Comparison of ENCODE assay signal across 1 cellular context in genomic region chr5:65924366-65925093, GRCh38.
A peak's percentile ranks its signal among the peaks of the same experiment; 100 is the strongest.
TF ChIP-seq lines count a peak whose summit lies in the region.

No MANE protein-coding gene starts in this region.

TF ChIP-seq in HepG2, 621 proteins besides CTCF, POLR2A, EP300 and RAD21 (continued from another document and continues in another):
- TF ChIP-seq ZBTB14 (CRISPR knock-in tag; IDR thresholded peaks at IDR 0.05): no peak
- no peak for TF ChIP-seq ZNF576 (CRISPR knock-in tag; IDR thresholded peaks at IDR 0.05)
- TF ChIP-seq ZNF704 (CRISPR knock-in tag; IDR thresholded peaks at IDR 0.05; ENCODE audit: borderline replicate concordance): peak; percentile 42; the same call in 1 of the 2 replicates
- no peak for TF ChIP-seq MYC (CRISPR knock-in tag; IDR thresholded peaks at IDR 0.05; ENCODE audit: borderline replicate concordance)
- no peak for TF ChIP-seq RELA (CRISPR knock-in tag; IDR thresholded peaks at IDR 0.05)
- TF ChIP-seq ZNF766 (CRISPR knock-in tag; IDR thresholded peaks at IDR 0.05; ENCODE audit: borderline replicate concordance): no peak
- TF ChIP-seq MYNN (CRISPR knock-in tag; IDR thresholded peaks at IDR 0.05; ENCODE audit: low read depth): no peak
- 0 out of 2 replicates have a peak, but pooled peaks have one; percentile 7 for TF ChIP-seq ZIK1 (CRISPR knock-in tag; IDR thresholded peaks at IDR 0.05; ENCODE audit: borderline replicate concordance, low read depth)
- TF ChIP-seq USF2 (IDR thresholded peaks at IDR 0.05; ENCODE audit: low read depth, low read length): no peak
- TF ChIP-seq USF2 (CRISPR knock-in tag; IDR thresholded peaks at IDR 0.05; ENCODE audit: borderline replicate concordance): no peak
- TF ChIP-seq ZNF562 (CRISPR knock-in tag; IDR thresholded peaks at IDR 0.05; ENCODE audit: borderline replicate concordance): no peak
- 0 out of 2 replicates have a peak, but pooled peaks have one; percentile 72 for TF ChIP-seq MYPOP (CRISPR knock-in tag; IDR thresholded peaks at IDR 0.05)
- TF ChIP-seq SIX4 (CRISPR knock-in tag; IDR thresholded peaks at IDR 0.05): no peak
- TF ChIP-seq ZSCAN29 (CRISPR knock-in tag; conservative IDR thresholded peaks at IDR 0.05): no peak
- no peak for TF ChIP-seq ZNF737 (CRISPR knock-in tag; IDR thresholded peaks at IDR 0.05; ENCODE audit: borderline replicate concordance)
- no peak for TF ChIP-seq ZC3H4 (CRISPR knock-in tag; IDR thresholded peaks at IDR 0.05; ENCODE audit: borderline replicate concordance)
- no peak for TF ChIP-seq IKZF1 (IDR thresholded peaks at IDR 0.05)
- no peak for TF ChIP-seq NFKBIZ (CRISPR knock-in tag; IDR thresholded peaks at IDR 0.05)
- no peak for TF ChIP-seq PCBP1 (IDR thresholded peaks at IDR 0.05; ENCODE audit: borderline replicate concordance, low read depth, low read length)
- TF ChIP-seq ZNF3 (CRISPR knock-in tag; IDR thresholded peaks at IDR 0.05): no peak
- TF ChIP-seq ZNF24 (IDR thresholded peaks at IDR 0.05): no peak
- no peak for TF ChIP-seq MXD1 (CRISPR knock-in tag; IDR thresholded peaks at IDR 0.05)
- peak; percentile 83 for TF ChIP-seq HNRNPLL (IDR thresholded peaks at IDR 0.05; ENCODE audit: low read depth, low read length, poor library complexity, severe bottlenecking)
- no peak for TF ChIP-seq ZNF564 (CRISPR knock-in tag; IDR thresholded peaks at IDR 0.05)
- no peak for TF ChIP-seq TRIM22 (IDR thresholded peaks at IDR 0.05)
- TF ChIP-seq ZFP1 (CRISPR knock-in tag; IDR thresholded peaks at IDR 0.05): no peak
- TF ChIP-seq ZNF574 (CRISPR knock-in tag; IDR thresholded peaks at IDR 0.05): 0 out of 2 replicates have a peak, but pooled peaks have one; percentile 1
- TF ChIP-seq MBD4 (IDR thresholded peaks at IDR 0.05; ENCODE audit: borderline replicate concordance, low read length): no peak
- no peak for TF ChIP-seq ZFYVE20 (CRISPR knock-in tag; IDR thresholded peaks at IDR 0.05; ENCODE audit: borderline replicate concordance, low read depth)
- TF ChIP-seq SMAD9 (CRISPR knock-in tag; IDR thresholded peaks at IDR 0.05): no peak
- no peak for TF ChIP-seq ZNF556 (CRISPR knock-in tag; IDR thresholded peaks at IDR 0.05; ENCODE audit: borderline replicate concordance)
- 0 out of 2 replicates have a peak, but pooled peaks have one; percentile 73 for TF ChIP-seq ZNF598 (CRISPR knock-in tag; IDR thresholded peaks at IDR 0.05; ENCODE audit: borderline replicate concordance)
- 0 out of 2 replicates have a peak, but pooled peaks have one; percentile 32 for TF ChIP-seq TAF1 (CRISPR knock-in tag; IDR thresholded peaks at IDR 0.05)
- no peak for TF ChIP-seq ZNF510 (CRISPR knock-in tag; IDR thresholded peaks at IDR 0.05; ENCODE audit: low read depth)
- no peak for TF ChIP-seq SMAD3 (CRISPR knock-in tag; IDR thresholded peaks at IDR 0.05)
- no peak for TF ChIP-seq ZNF543 (CRISPR knock-in tag; IDR thresholded peaks at IDR 0.05)
- TF ChIP-seq PRPF4 (IDR thresholded peaks at IDR 0.05; ENCODE audit: low read depth, low read length, poor library complexity, severe bottlenecking): no peak
- no peak for TF ChIP-seq GRHL1 (CRISPR knock-in tag; conservative IDR thresholded peaks at IDR 0.05)
- TF ChIP-seq TMF1 (CRISPR knock-in tag; IDR thresholded peaks at IDR 0.05; ENCODE audit: low read depth): peak; percentile 19; the same call in 1 of the 2 replicates
- TF ChIP-seq ZFY (CRISPR knock-in tag; IDR thresholded peaks at IDR 0.05): no peak
- no peak for TF ChIP-seq NFE2L2 (IDR thresholded peaks at IDR 0.05; ENCODE audit: low read length)
- no peak for TF ChIP-seq ZNF496 (CRISPR knock-in tag; IDR thresholded peaks at IDR 0.05; ENCODE audit: insufficient replicate concordance)
- no peak for TF ChIP-seq AGO1 (IDR thresholded peaks at IDR 0.05; ENCODE audit: low read depth, low read length, poor library complexity, severe bottlenecking)
- no peak for TF ChIP-seq ZFAT (CRISPR knock-in tag; conservative IDR thresholded peaks at IDR 0.05)
- no peak for TF ChIP-seq HES4 (CRISPR knock-in tag; IDR thresholded peaks at IDR 0.05; ENCODE audit: borderline replicate concordance)
- TF ChIP-seq ZNF687 (CRISPR knock-in tag; IDR thresholded peaks at IDR 0.05): no peak
- TF ChIP-seq FOXK1 (CRISPR knock-in tag; IDR thresholded peaks at IDR 0.05; ENCODE audit: borderline replicate concordance, low read depth): no peak
- TF ChIP-seq ZNF839 (CRISPR knock-in tag; IDR thresholded peaks at IDR 0.05; ENCODE audit: borderline replicate concordance): no peak
- no peak for TF ChIP-seq BATF2 (CRISPR knock-in tag; IDR thresholded peaks at IDR 0.05)
- TF ChIP-seq NFE2 (CRISPR knock-in tag; IDR thresholded peaks at IDR 0.05): no peak
- TF ChIP-seq HMG20B (CRISPR knock-in tag; conservative IDR thresholded peaks at IDR 0.05): no peak
- TF ChIP-seq KAT8 (CRISPR knock-in tag; IDR thresholded peaks at IDR 0.05): no peak
- no peak for TF ChIP-seq ZNF232 (CRISPR knock-in tag; IDR thresholded peaks at IDR 0.05; ENCODE audit: borderline replicate concordance)
- TF ChIP-seq ZMYM3 (CRISPR knock-in tag; IDR thresholded peaks at IDR 0.05): no peak
